11 cellular contexts compared by ENCODE assay signal in genomic region chr20:63847374-63848002, GRCh38. TPM values are rescaled to one million over a fixed set of nuclear protein-coding genes. Genes with fewer than 3 reads are reported as not detected.
A peak's percentile ranks its signal among the peaks of the same experiment; 100 is the strongest.
DNase-seq lines count a peak whose midpoint lies in the region; ATAC-seq and TF ChIP-seq lines count a peak whose summit lies in the region.
"Had no signal": no experiment of that assay in that cellular context is flagged by ENCODE, and none has a peak within 500 bp of the region (broad histone marks: within the 10 kb centered on the region; RNA-seq: fewer than 3 reads in every experiment).

No MANE protein-coding gene starts in this region.

- H3K4me3 Mint-ChIP-seq in H9: no peak overlapping the region

- H4K20me1 ChIP-seq in H9 (ENCODE audit: control insufficient read depth, insufficient read depth, insufficient read length): no peaks in the 10 kb centered on the region

- peaks cover 10% of the 10 kb centered on the region for H3K27me3 Mint-ChIP-seq in H9 (ENCODE audit: low read depth)

- H3K4me1 ChIP-seq in H9 (ENCODE audit: insufficient read depth, low read length): peaks cover 5% of the 10 kb centered on the region; the same call in 1 of the 2 replicates

- peak; percentile 75 for ATAC-seq in sciatic nerve

- no peak overlapping the region for H2BK12ac ChIP-seq in H9 (ENCODE audit: insufficient read length, low read depth, low read length)

- H3K14ac ChIP-seq in H9 (ENCODE audit: insufficient read depth, low read length): 0 out of 2 replicates have a peak overlapping the region, but pooled peaks have one; percentile 16

- intact Hi-C loops in sciatic nerve (cut with DNase I): no loop called here

- peak overlapping the region; percentile 24 for H3K27ac ChIP-seq in H9 (ENCODE audit: insufficient read length, low read depth, low read length)
- H3K27ac ChIP-seq: SJSA1 had no signal

- H4K5ac ChIP-seq in H9 (ENCODE audit: insufficient read length, low read depth, low read length): no peak overlapping the region

- peaks cover 17 to 20% of the 10 kb centered on the region in 2 experiments for H3K4me1 Mint-ChIP-seq in H9

- H3K9me3 Mint-ChIP-seq in H9: no peaks in the 10 kb centered on the region

- no peaks in the 10 kb centered on the region for H3K27me3 ChIP-seq in H9 (ENCODE audit: insufficient read depth, low read length)

- no peak overlapping the region for H3K4ac ChIP-seq in H9 (ENCODE audit: low read depth, low read length)

- H3K23me2 ChIP-seq in H9 (ENCODE audit: insufficient read length, low read depth, low read length, poor library complexity, severe bottlenecking): peaks cover 5% of the 10 kb centered on the region

- no peak overlapping the region for H2AK5ac ChIP-seq in H9 (ENCODE audit: insufficient read length, low read length)

- no peak overlapping the region for H3T11ph ChIP-seq in H9 (ENCODE audit: low read length)

- peak overlapping the region; percentile 44 for H3K4me2 ChIP-seq in H9 (ENCODE audit: insufficient read depth, insufficient read length, low read length)

- no peak overlapping the region for H4K8ac ChIP-seq in H9 (replicated peaks; ENCODE audit: insufficient read length, low read depth, low read length)

- H3K9me3 ChIP-seq in H9 (ENCODE audit: control insufficient read depth, low read depth, low read length): no peaks in the 10 kb centered on the region
- H3K9me3 ChIP-seq: SJSA1 had no signal

- no peak overlapping the region for H2BK5ac ChIP-seq in H9 (ENCODE audit: insufficient read length, low read length)

- no peak overlapping the region for H2BK20ac ChIP-seq in H9 (ENCODE audit: low read depth, low read length, poor library complexity, severe bottlenecking)

- H2BK120ac ChIP-seq in H9 (ENCODE audit: low read depth, low read length, poor library complexity, severe bottlenecking): no peak overlapping the region

- WGBS in H9 (ENCODE audit: extremely low coverage, insufficient read length, low lambda C conversion rate): no CpG with 5 or more reads among the region's 16 CpGs

- H3K23ac ChIP-seq in H9 (ENCODE audit: insufficient read length, low read depth, low read length): no peak overlapping the region

- H3K18ac ChIP-seq in H9 (ENCODE audit: insufficient read length, low read depth, low read length): peak overlapping the region; percentile 15

- no peaks in the 10 kb centered on the region for H3K79me1 ChIP-seq in H9 (ENCODE audit: insufficient read depth, low read depth, low read length, poor library complexity, severe bottlenecking)

- no peaks in the 10 kb centered on the region for H3K36me3 Mint-ChIP-seq in H9 (ENCODE audit: insufficient read depth in 1 of 3, low read depth in 3 of 3)

- H3K56ac ChIP-seq in H9 (ENCODE audit: insufficient read length, low read depth, low read length): no peak overlapping the region

- no peak overlapping the region for H3K9ac ChIP-seq in H9 (ENCODE audit: extremely low read depth, insufficient read length, low read length)

- H4K91ac ChIP-seq in H9 (ENCODE audit: insufficient read length, low read depth, low read length): no peak overlapping the region

- peak; percentile 73 for DNase-seq in H9
- peak; percentile 82 for DNase-seq in UCSD-AML1 (lab: John Stamatoyannopoulos, UW; ENCODE audit: unreplicated experiment)
- peak; percentile 78 for DNase-seq in iPS DF 19.7 (ENCODE audit: low read depth, low spot score)
- DNase-seq in sciatic nerve (ENCODE audit: low spot score): no peak
- no peak for DNase-seq in NCI-H1436 treated with DMSO at 0.1 percent for 48 hours (lab: John Stamatoyannopoulos, UW)
- DNase-seq in superior temporal gyrus (ENCODE audit: extremely low spot score): no peak
- no peak for DNase-seq in SK-N-DZ (ENCODE audit: low spot score)
- DNase-seq in NCI-H128 (lab: John Stamatoyannopoulos, UW; ENCODE audit: unreplicated experiment): no peak
- DNase-seq: cerebellar nuclear complex, hippocampal formation had no signal

- H2AFZ ChIP-seq in H9 (ENCODE audit: low read length): no peak overlapping the region

- no peak for TF ChIP-seq CTCF in H9 (conservative IDR thresholded peaks at IDR 0.05)

- no peak overlapping the region for H2BK15ac ChIP-seq in H9 (ENCODE audit: low read depth, low read length)

- H3K79me2 ChIP-seq in H9 (ENCODE audit: insufficient read depth, low read length): no peaks in the 10 kb centered on the region

- H3K27ac Mint-ChIP-seq in H9: no peak overlapping the region

RNA-seq across cellular contexts. Expression of gene ABHD16B, which starts 13.8 kb away (rescaled TPM):
- not detected in 2 replicates for total RNA-seq in H9 (2021)
- not detected for total RNA-seq in sciatic nerve
- polyA plus RNA-seq in SK-N-DZ (2014; cell fraction: cytosol; rRNA removed): not detected in 2 replicates
- polyA plus RNA-seq in SK-N-DZ (2014; cell fraction: nucleus; rRNA removed): not detected in 2 replicates
- total RNA-seq: SJSA1 had no signal

RNA-seq across cellular contexts. Expression of gene ZBTB46, which starts 16.4 kb away (rescaled TPM):
- total RNA-seq in H9 (2021) (27.1 and 27.3 TPM in 2 replicates), sciatic nerve (30.2 TPM)
- 1.1 and 1.3 TPM in 2 replicates for polyA plus RNA-seq in SK-N-DZ (2014; cell fraction: cytosol; rRNA removed)
- 1.3 and 1.6 TPM in 2 replicates for polyA plus RNA-seq in SK-N-DZ (2014; cell fraction: nucleus; rRNA removed)

RNA-seq across cellular contexts. Expression of gene TPD52L2, which starts 17.6 kb away (rescaled TPM):
- total RNA-seq in H9 (2021) (94.1 and 98.4 TPM in 2 replicates), sciatic nerve (69.1 TPM)
- polyA plus RNA-seq in SK-N-DZ (2014; cell fraction: cytosol; rRNA removed): 182 and 220 TPM in 2 replicates
- polyA plus RNA-seq in SK-N-DZ (2014; cell fraction: nucleus; rRNA removed): 224 and 314 TPM in 2 replicates

RNA-seq across cellular contexts. Expression of gene DNAJC5, which starts 47.4 kb away (rescaled TPM):
- 42.9 and 43.0 TPM in 2 replicates for total RNA-seq in H9 (2021)
- total RNA-seq in sciatic nerve: 30.1 TPM
- 48.5 and 54.7 TPM in 2 replicates for polyA plus RNA-seq in SK-N-DZ (2014; cell fraction: cytosol; rRNA removed)
- 42.9 and 44.8 TPM in 2 replicates for polyA plus RNA-seq in SK-N-DZ (2014; cell fraction: nucleus; rRNA removed)

Comparison
In these comparisons a context has a peak if more than half of its experiments do, and no peak if none do; other contexts are left out.
1. DNase-seq: peak in H9 (single experiment), UCSD-AML1 (single experiment) and iPS DF 19.7 (single experiment); none in sciatic nerve (single experiment), NCI-H1436 treated with DMSO at 0.1 percent for 48 hours (single experiment), superior temporal gyrus (single experiment), SK-N-DZ (single experiment) and NCI-H128 (single experiment).